34 cellular contexts compared by ENCODE assay signal in genomic region chr7:7317850-7318249, GRCh38.
DNase-seq lines count a peak whose midpoint lies in the region; ATAC-seq, FAIRE-seq and TF ChIP-seq lines count a peak whose summit lies in the region.
"Had no signal": no experiment of that assay in that cellular context is flagged by ENCODE, and none has a peak within 500 bp of the region (broad histone marks: within the 10 kb centered on the region; RNA-seq: fewer than 3 reads in every experiment).

No MANE protein-coding gene starts in this region.

- no peak for FAIRE-seq in HepG2 (lab: Jason Lieb, UNC)
- FAIRE-seq in K562 (lab: Jason Lieb, UNC) = no peak
- peak; percentile 85 for FAIRE-seq in urothelium cell line (lab: Jason Lieb, UNC)
- FAIRE-seq: A204.1, A549 had no signal

- H3K79me2 ChIP-seq in HepG2 (ENCODE audit: insufficient read depth, low read length) (no peaks in the 10 kb centered on the region), K562 (ENCODE audit: control insufficient read depth, insufficient read depth, low read length) (no peaks in the 10 kb centered on the region), parathyroid adenoma (no peaks in the 10 kb centered on the region)

- H3K4me2 ChIP-seq in HepG2 (ENCODE audit: low read depth, low read length) (no peak overlapping the region), K562 (ENCODE audit: insufficient read depth, low read length) (no peak overlapping the region), parathyroid adenoma (ENCODE audit: low read length) (no peak overlapping the region)
- H3K4me2 ChIP-seq: A549; BLaER1; BLaER1 treated with 17β-estradiol and CSF1 and Interleukin-3, amounts not matched to agents 10 nM and 100 nM had no signal

- no peak for TF ChIP-seq RAD21 in HepG2 (CRISPR knock-in tag; IDR thresholded peaks at IDR 0.05)
- no peak for TF ChIP-seq RAD21 in K562 (CRISPR knock-in tag; conservative IDR thresholded peaks at IDR 0.05 in 1 of 2, IDR thresholded peaks at IDR 0.05 in 1 of 2)

- BruUV-seq in HepG2 (replicated peaks; lab: Mats Ljungman, UMichigan) (no TSS peak), K562 (replicated peaks; lab: Mats Ljungman, UMichigan) (no TSS peak)

- H3K27me3 ChIP-seq in HepG2 (ENCODE audit: control insufficient read depth in 1 of 2, insufficient read depth in 2 of 2, low read length in 2 of 2) = 0 out of 5 replicates have a peak, but pooled peaks cover 0 to 6% of the 10 kb centered on the region in 2 experiments
- no peaks in the 10 kb centered on the region for H3K27me3 ChIP-seq in right lobe of liver
- peaks cover 0 to 4% of the 10 kb centered on the region in 2 experiments; a peak in 2 of 5 replicates for H3K27me3 ChIP-seq in K562 (ENCODE audit: control insufficient read depth in 2 of 2, insufficient read depth in 2 of 2, low read length in 2 of 2)
- no peaks in the 10 kb centered on the region for H3K27me3 ChIP-seq in parathyroid adenoma (ENCODE audit: control insufficient read depth, insufficient read depth, low read length)
- H3K27me3 ChIP-seq: BE2C; BLaER1; BLaER1 treated with 17β-estradiol and CSF1 and Interleukin-3, amounts not matched to agents 10 nM and 100 nM had no signal

- no peak overlapping the region for H3K4me3 ChIP-seq in HepG2 (replicated peaks in 1 of 3; ENCODE audit: insufficient read depth in 1 of 3, low read depth in 2 of 3, low read length in 3 of 3)
- no peak overlapping the region for H3K4me3 ChIP-seq in right lobe of liver
- H3K4me3 ChIP-seq in K562 = no peak overlapping the region
- no peak overlapping the region for H3K4me3 ChIP-seq in parathyroid adenoma (ENCODE audit: low read depth, low read length)
- H3K4me3 ChIP-seq: A549; BLaER1; BLaER1 treated with 17β-estradiol and CSF1 and Interleukin-3, amounts not matched to agents 10 nM and 100 nM had no signal

- H4K20me1 ChIP-seq in HepG2 (ENCODE audit: insufficient read depth, low read length) = no peaks in the 10 kb centered on the region
- no peaks in the 10 kb centered on the region for H4K20me1 ChIP-seq in K562 (replicated peaks; ENCODE audit: control insufficient read depth, insufficient read depth, low read length)
- H4K20me1 ChIP-seq: BLaER1; BLaER1 treated with 17β-estradiol and CSF1 and Interleukin-3, amounts not matched to agents 10 nM and 100 nM had no signal

- H3K4me1 ChIP-seq in HepG2 (ENCODE audit: insufficient read depth, low read length) (peaks cover 11% of the 10 kb centered on the region), right lobe of liver (no peaks in the 10 kb centered on the region), K562 (replicated peaks in 1 of 2; ENCODE audit: control insufficient read depth in 2 of 2, insufficient read depth in 2 of 2, low read length in 2 of 2) (no peaks in the 10 kb centered on the region; a peak in 1 of 5 replicates), parathyroid adenoma (peaks cover 44% of the 10 kb centered on the region)
- H3K4me1 ChIP-seq: BE2C, Caco-2 had no signal

- intact Hi-C loops in HepG2 (cut with micrococcal nuclease; ENCODE audit: unreplicated experiment) (no loop called here), right lobe of liver (cut with DNase I) (no loop called here), K562 (cut with micrococcal nuclease) (no loop called here)

- CTCF ChIA-PET in HepG2 (lab: Yijun Ruan, JAX; ENCODE audit: low intra/inter-chr PET ratio, low total read pairs) (no interaction called here), K562 (lab: Yijun Ruan, JAX; ENCODE audit: low intra/inter-chr PET ratio) (no interaction called here)

- TF ChIP-seq POLR2A in HepG2 (IDR thresholded peaks at IDR 0.05; ENCODE audit: insufficient read depth in 1 of 2, low read depth in 2 of 2, low read length in 2 of 2) (no peak), right lobe of liver (IDR thresholded peaks at IDR 0.05) (no peak), K562 (conservative IDR thresholded peaks at IDR 0.05) (no peak)

- TF ChIP-seq CTCF in HepG2 (CRISPR knock-in tag; IDR thresholded peaks at IDR 0.05) (no peak), right lobe of liver (IDR thresholded peaks at IDR 0.05) (no peak), K562 (IDR thresholded peaks at IDR 0.05 in 2 of 3, conservative IDR thresholded peaks at IDR 0.05 in 1 of 3; ENCODE audit: insufficient read depth in 2 of 3, low read depth in 1 of 3, low read length in 3 of 3) (no peak), parathyroid adenoma (IDR thresholded peaks at IDR 0.05) (no peak)

- no peak overlapping the region for H2AFZ ChIP-seq in HepG2 (ENCODE audit: low read length)
- no peak overlapping the region for H2AFZ ChIP-seq in K562 (ENCODE audit: low read depth, low read length)
- no peak overlapping the region for H2AFZ ChIP-seq in parathyroid adenoma

- in situ Hi-C loops in HepG2 (cut with HindIII; ENCODE audit: extremely low pct_ligation_motif_present, low pct_unique_long_range_greater_than_20kb) = no loop called here
- in situ Hi-C loops in K562 (cut with MboI) = loop anchor here (25.0 kb wide), 1 partner anchor 356 kb away; no protein-coding TSS in a partner anchor

- TF ChIP-seq EP300 in HepG2 (IDR thresholded peaks at IDR 0.05; ENCODE audit: low read depth in 2 of 2, low read length in 2 of 2) = no peak
- TF ChIP-seq EP300 in HepG2 (CRISPR knock-in tag; IDR thresholded peaks at IDR 0.05; ENCODE audit: borderline replicate concordance) = no peak
- no peak for TF ChIP-seq EP300 in K562 (IDR thresholded peaks at IDR 0.05; ENCODE audit: low read length)

- no peak overlapping the region for H3K9ac ChIP-seq in HepG2 (ENCODE audit: insufficient read depth, low read depth, low read length)
- H3K9ac ChIP-seq in K562 (ENCODE audit: insufficient read depth in 1 of 2, low read depth in 2 of 2, low read length in 2 of 2) = no peak overlapping the region
- no peak overlapping the region for H3K9ac ChIP-seq in parathyroid adenoma
- H3K9ac ChIP-seq: BLaER1; BLaER1 treated with 17β-estradiol and CSF1 and Interleukin-3, amounts not matched to agents 10 nM and 100 nM had no signal

- ATAC-seq in HepG2 = no peak
- ATAC-seq in right lobe of liver = no peak
- ATAC-seq in K562 = no peak
- no peak for ATAC-seq in GM18907 (IDR thresholded peaks at IDR 0.05; ENCODE audit: unreplicated experiment)
- ATAC-seq: A549; CD8-positive, alpha-beta T cell had no signal

- DNase-seq in HepG2 (ENCODE audit: low spot score) (no peak), right lobe of liver (no peak), K562 (ENCODE audit: extremely low read depth in 1 of 4, low spot score in 3 of 4) (no peak), urothelium cell line (ENCODE audit: low spot score) (no peak), iPS-NIHi11 (ENCODE audit: low spot score) (no peak)
- no peak for DNase-seq in stimulated activated CD4-positive, alpha-beta T cell treated with anti-CD3 and anti-CD28 coated beads, Interleukin-4, amount 100 ng/mL, for 1 hour
- DNase-seq: 8988T; ACHN; AML-193; BE2C; C1 segment of cervical spinal cord; Caco-2; Calu3; CD4-positive, alpha-beta memory T cell; CD4-positive, alpha-beta T cell; CD4-positive, CD25-positive, alpha-beta regulatory T cell; CD8-positive, alpha-beta memory T cell; CD8-positive, alpha-beta T cell; COR-L47; DMS 273 treated with DMSO at 0.1 percent for 48 hours; DMS153; DMS53; DMS79; DMS79 treated with DMSO at 0.1 percent for 48 hours; DND-41; EL had no signal

- no peaks in the 10 kb centered on the region for H3K36me3 ChIP-seq in HepG2 (replicated peaks in 1 of 2; ENCODE audit: control insufficient read depth in 1 of 2, insufficient read depth in 2 of 2, low read length in 2 of 2)
- H3K36me3 ChIP-seq in right lobe of liver = no peaks in the 10 kb centered on the region
- H3K36me3 ChIP-seq in K562 (ENCODE audit: control insufficient read depth, insufficient read depth, low read length) = no peaks in the 10 kb centered on the region
- H3K36me3 ChIP-seq in parathyroid adenoma (ENCODE audit: control insufficient read depth, insufficient read depth, low read length) = no peaks in the 10 kb centered on the region
- H3K36me3 ChIP-seq: BE2C; BLaER1; BLaER1 treated with 17β-estradiol and CSF1 and Interleukin-3, amounts not matched to agents 10 nM and 100 nM had no signal

- POLR2A ChIA-PET in HepG2 (lab: Yijun Ruan, JAX) = no interaction called here
- POLR2A ChIA-PET in K562 (lab: Yijun Ruan, JAX) = no interaction called here

- no peaks in the 10 kb centered on the region for H3K9me1 ChIP-seq in K562 (ENCODE audit: control insufficient read depth, insufficient read depth, low read length)

- H3K27ac ChIP-seq in HepG2 (ENCODE audit: extremely low read length, insufficient read depth, low read length) = no peak overlapping the region
- no peak overlapping the region for H3K27ac ChIP-seq in right lobe of liver
- H3K27ac ChIP-seq in K562 (ENCODE audit: extremely low read depth, low read depth, low read length) = no peak overlapping the region
- peak overlapping the region; percentile 64 for H3K27ac ChIP-seq in parathyroid adenoma
- H3K27ac ChIP-seq: 22Rv1; A549; BLaER1; BLaER1 treated with 17β-estradiol and CSF1 and Interleukin-3, amounts not matched to agents 10 nM and 100 nM; C4-2B had no signal

- 10% methylated on average over 4 of the region's 4 CpGs for WGBS in HepG2 (ENCODE audit: low lambda C conversion rate)
- 55% methylated on average over 4 of the region's 4 CpGs for WGBS in right lobe of liver (ENCODE audit: insufficient coverage, low coverage, low lambda C conversion rate, missing lambda C conversion rate)
- 2% methylated on average over 4 of the region's 4 CpGs for WGBS in K562 (ENCODE audit: insufficient coverage, low coverage, missing lambda C conversion rate)

- H3K9me3 ChIP-seq in HepG2 (ENCODE audit: low read length) (no peaks in the 10 kb centered on the region), right lobe of liver (no peaks in the 10 kb centered on the region), K562 (replicated peaks; ENCODE audit: control insufficient read depth, insufficient read depth, low read depth, low read length) (no peaks in the 10 kb centered on the region), parathyroid adenoma (ENCODE audit: control insufficient read depth, low read length) (no peaks in the 10 kb centered on the region)
- H3K9me3 ChIP-seq: A549, BE2C, BLaER1 had no signal

TF ChIP-seq in HepG2, 621 proteins besides CTCF, POLR2A, EP300 and RAD21:
- TF ChIP-seq ZNF570 (CRISPR knock-in tag; IDR thresholded peaks at IDR 0.05; ENCODE audit: borderline replicate concordance) (no peak), MAFK (conservative IDR thresholded peaks at IDR 0.05 in 1 of 2, IDR thresholded peaks at IDR 0.05 in 1 of 2; ENCODE audit: low read length in 2 of 2) (peak in 1 of 2 experiments; percentile 2; a peak in 1 of 4 replicates), MAFF (IDR thresholded peaks at IDR 0.05; ENCODE audit: low read depth, low read length) (0 out of 2 replicates have a peak, but pooled peaks have one; percentile 10)

TF ChIP-seq in K562, 482 proteins besides CTCF, POLR2A, EP300 and RAD21:
- peak; percentile 72 for TF ChIP-seq ZNF316 (IDR thresholded peaks at IDR 0.05)
- peak; percentile 52; the same call in 1 of the 2 replicates for TF ChIP-seq MAFG (tag; conservative IDR thresholded peaks at IDR 0.05)
- no peak for TF ChIP-seq NFIX (CRISPR knock-in tag; IDR thresholded peaks at IDR 0.05; ENCODE audit: low read depth)
- peak; percentile 62; the same call in 1 of the 2 replicates for TF ChIP-seq C11orf30 (IDR thresholded peaks at IDR 0.05; ENCODE audit: low read depth)

Comparison
In these comparisons a context has a peak if more than half of its experiments do, and no peak if none do; other contexts are left out.
1. Of the 241 proteins assayed by ChIP-seq in both HepG2 and K562: peak only in HepG2: MAFF; only in K562: MAFG; in both: none; in neither: 238; mixed calls (peak in some experiments, not most) for 1.